In the genomic region with DNA sequence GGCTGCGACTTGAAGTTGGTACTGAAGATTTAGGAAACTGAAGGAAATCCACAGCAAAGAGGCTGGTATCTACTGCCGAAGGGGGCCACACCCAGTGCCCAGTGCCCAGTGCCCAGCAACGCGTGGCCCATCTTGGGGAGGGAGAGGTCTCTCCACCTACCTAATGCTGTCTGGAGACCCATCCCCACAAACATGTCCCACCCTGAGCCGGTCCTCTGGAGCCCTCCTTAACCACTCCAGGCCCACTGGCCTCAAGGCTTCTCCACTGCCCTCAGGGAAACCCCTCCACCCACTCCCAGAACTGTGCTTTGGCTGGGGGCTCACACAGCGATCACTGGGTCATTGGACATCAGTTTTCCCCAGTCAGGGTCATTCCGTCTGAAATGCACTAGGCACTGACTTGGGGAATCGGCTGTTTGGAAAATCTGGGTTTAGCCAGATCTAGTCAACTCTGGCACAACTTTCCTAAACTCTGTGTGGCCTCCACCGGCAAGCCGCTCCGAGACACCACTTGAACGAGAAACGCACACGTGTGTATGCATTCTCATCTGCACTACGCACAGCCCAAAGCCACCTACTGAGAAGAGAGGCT, we compare ENCODE assay signal across 15 cellular contexts. TPM values are rescaled to one million over a fixed set of nuclear protein-coding genes. Genes with fewer than 3 reads are reported as not detected.
DNase-seq lines count a peak whose midpoint lies in the region; ATAC-seq lines count a peak whose summit lies in the region.
"Had no signal": no experiment of that assay in that cellular context is flagged by ENCODE, and none has a peak within 500 bp of the region (broad histone marks: within the 10 kb centered on the region; RNA-seq: fewer than 3 reads in every experiment).

No MANE protein-coding gene starts in this region.

- peaks cover 10% of the 10 kb centered on the region for H3K36me3 Mint-ChIP-seq in stimulated activated naive CD8-positive, alpha-beta T cell treated with anti-CD3 and anti-CD28 coated beads, Interleukin-15, Interleukin-2, amounts not matched to agents 100 ng/mL and 50 ng/mL, for 24 hours (ENCODE audit: low read depth)
- H3K36me3 Mint-ChIP-seq in activated naive CD8-positive, alpha-beta T cell treated with anti-CD3 and anti-CD28 coated beads for 36 hours: peaks cover 31% of the 10 kb centered on the region
- H3K36me3 Mint-ChIP-seq in naive thymus-derived CD8-positive, alpha-beta T cell: peaks cover 0 to 12% (median 9%) of the 10 kb centered on the region in 3 donors
- H3K36me3 Mint-ChIP-seq: brain had no signal

- no peak for ATAC-seq in stimulated activated naive CD8-positive, alpha-beta T cell treated with anti-CD3 and anti-CD28 coated beads, Interleukin-15, Interleukin-2, amounts not matched to agents 100 U/mL and 50 U/mL, for 24 hours
- ATAC-seq in naive thymus-derived CD8-positive, alpha-beta T cell: no peak
- no peak for ATAC-seq in HG03039 (IDR thresholded peaks at IDR 0.05; ENCODE audit: unreplicated experiment)
- ATAC-seq in HG02885 (IDR thresholded peaks at IDR 0.05; ENCODE audit: poor library complexity, unreplicated experiment): no peak

- H3K4me3 Mint-ChIP-seq in stimulated activated naive CD8-positive, alpha-beta T cell treated with anti-CD3 and anti-CD28 coated beads, Interleukin-15, Interleukin-2, amounts not matched to agents 100 ng/mL and 50 ng/mL, for 24 hours: peak overlapping the region; percentile 77
- H3K4me3 Mint-ChIP-seq in activated naive CD8-positive, alpha-beta T cell treated with anti-CD3 and anti-CD28 coated beads for 36 hours: peak overlapping the region; percentile 70
- H3K4me3 Mint-ChIP-seq in naive thymus-derived CD8-positive, alpha-beta T cell: peak overlapping the region; percentile 5 to 70 (median 54)
- H3K4me3 Mint-ChIP-seq: brain, nephron had no signal

- DNase-seq in stimulated activated naive CD8-positive, alpha-beta T cell treated with anti-CD3 and anti-CD28 coated beads, Interleukin-15, Interleukin-2, amounts not matched to agents 100 U/mL and 50 U/mL, for 24 hours: no peak
- no peak for DNase-seq in activated naive CD8-positive, alpha-beta T cell treated with anti-CD3 and anti-CD28 coated beads for 36 hours
- DNase-seq in naive thymus-derived CD8-positive, alpha-beta T cell: no peak
- DNase-seq in NCI-H1105 treated with DMSO at 0.1 percent for 48 hours (lab: John Stamatoyannopoulos, UW) (no peak), epidermal melanocyte (ENCODE audit: insufficient read length, low spot score) (no peak)
- DNase-seq: DMS153, hypothalamus, left ventricle myocardium inferior, NCI-H748 treated with DMSO at 0.1 percent for 48 hours, SW 1271 had no signal

- peaks cover 85% of the 10 kb centered on the region for H3K4me1 Mint-ChIP-seq in stimulated activated naive CD8-positive, alpha-beta T cell treated with anti-CD3 and anti-CD28 coated beads, Interleukin-15, Interleukin-2, amounts not matched to agents 100 ng/mL and 50 ng/mL, for 24 hours (ENCODE audit: low read depth)
- H3K4me1 Mint-ChIP-seq in activated naive CD8-positive, alpha-beta T cell treated with anti-CD3 and anti-CD28 coated beads for 36 hours: peaks cover 77% of the 10 kb centered on the region
- peaks cover 30 to 58% (median 53%) of the 10 kb centered on the region in 4 donors for H3K4me1 Mint-ChIP-seq in naive thymus-derived CD8-positive, alpha-beta T cell

- H3K9me3 Mint-ChIP-seq in stimulated activated naive CD8-positive, alpha-beta T cell treated with anti-CD3 and anti-CD28 coated beads, Interleukin-15, Interleukin-2, amounts not matched to agents 100 ng/mL and 50 ng/mL, for 24 hours: no peaks in the 10 kb centered on the region
- no peaks in the 10 kb centered on the region for H3K9me3 Mint-ChIP-seq in activated naive CD8-positive, alpha-beta T cell treated with anti-CD3 and anti-CD28 coated beads for 36 hours
- no peaks in the 10 kb centered on the region for H3K9me3 Mint-ChIP-seq in naive thymus-derived CD8-positive, alpha-beta T cell
- H3K9me3 Mint-ChIP-seq: brain, nephron had no signal

- H3K27me3 Mint-ChIP-seq in stimulated activated naive CD8-positive, alpha-beta T cell treated with anti-CD3 and anti-CD28 coated beads, Interleukin-15, Interleukin-2, amounts not matched to agents 100 ng/mL and 50 ng/mL, for 24 hours: peaks cover 3% of the 10 kb centered on the region
- no peaks in the 10 kb centered on the region for H3K27me3 Mint-ChIP-seq in activated naive CD8-positive, alpha-beta T cell treated with anti-CD3 and anti-CD28 coated beads for 36 hours
- H3K27me3 Mint-ChIP-seq in naive thymus-derived CD8-positive, alpha-beta T cell: peaks cover 0 to 3% (median 0%) of the 10 kb centered on the region in 5 donors

- POLR2A ChIA-PET in naive thymus-derived CD8-positive, alpha-beta T cell (lab: Charles Lee): interaction anchor here (1.0 to 3.1 kb wide), 7 partner anchors 20 to 559 kb away, joined by 3 to 13 read pairs (median 3); a partner anchor contains a TSS

- peak overlapping the region; percentile 89 for H3K27ac Mint-ChIP-seq in stimulated activated naive CD8-positive, alpha-beta T cell treated with anti-CD3 and anti-CD28 coated beads, Interleukin-15, Interleukin-2, amounts not matched to agents 100 ng/mL and 50 ng/mL, for 24 hours
- peak overlapping the region; percentile 94 for H3K27ac Mint-ChIP-seq in activated naive CD8-positive, alpha-beta T cell treated with anti-CD3 and anti-CD28 coated beads for 36 hours
- peak overlapping the region; percentile 37 to 93 (median 76) for H3K27ac Mint-ChIP-seq in naive thymus-derived CD8-positive, alpha-beta T cell
- H3K27ac Mint-ChIP-seq: nephron had no signal

RNA-seq across cellular contexts. Expression of a gene that starts 20.1 kb away (rescaled TPM):
- total RNA-seq in activated naive CD8-positive, alpha-beta T cell treated with anti-CD3 and anti-CD28 coated beads for 36 hours: 10 to 100 TPM; 18.8 to 20.4 TPM
- 10 to 100 TPM in 1 of 2 experiments, 1 to 10 TPM in 1; 8.9 to 10.4 TPM for total RNA-seq in naive thymus-derived CD8-positive, alpha-beta T cell
- 1 to 10 TPM; 1.1 to 3.2 (median 3.1) TPM for polyA plus RNA-seq in naive thymus-derived CD8-positive, alpha-beta T cell
- total RNA-seq: left ventricle myocardium inferior had no signal

RNA-seq across cellular contexts. Expression of a gene that starts 40.2 kb away (rescaled TPM):
- 10 to 100 TPM; 69.9 to 73.6 TPM for total RNA-seq in activated naive CD8-positive, alpha-beta T cell treated with anti-CD3 and anti-CD28 coated beads for 36 hours
- 10 to 100 TPM; 30.9 to 38.7 TPM for total RNA-seq in naive thymus-derived CD8-positive, alpha-beta T cell
- polyA plus RNA-seq in naive thymus-derived CD8-positive, alpha-beta T cell: 10 to 100 TPM; 35.4 to 56.7 (median 53.8) TPM
